In genomic region chr4:74413265-74413664, GRCh38 we compare ENCODE assay signal across 21 cellular contexts. TPM values are rescaled to one million over a fixed set of nuclear protein-coding genes. Genes with fewer than 3 reads are reported as not detected.
DNase-seq lines count a peak whose midpoint lies in the region; ATAC-seq, FAIRE-seq and TF ChIP-seq lines count a peak whose summit lies in the region.
"Had no signal": no experiment of that assay in that cellular context is flagged by ENCODE, and none has a peak within 500 bp of the region (broad histone marks: within the 10 kb centered on the region; RNA-seq: fewer than 3 reads in every experiment).

No MANE protein-coding gene starts in this region.

- no peak for ATAC-seq in HepG2
- no peak for ATAC-seq in right lobe of liver
- ATAC-seq in HG02642 (IDR thresholded peaks at IDR 0.05; ENCODE audit: poor library complexity, unreplicated experiment), result no peak
- no peak for ATAC-seq in HG03457 (IDR thresholded peaks at IDR 0.05; ENCODE audit: unreplicated experiment)
- ATAC-seq: CD8-positive, alpha-beta T cell; K562 had no signal

- TF ChIP-seq CTCF in HepG2 (CRISPR knock-in tag; IDR thresholded peaks at IDR 0.05) (no peak), right lobe of liver (IDR thresholded peaks at IDR 0.05) (no peak), mammary epithelial cell (conservative IDR thresholded peaks at IDR 0.05 in 1 of 2, IDR thresholded peaks at IDR 0.05 in 1 of 2; ENCODE audit: extremely low read depth in 1 of 2, insufficient read depth in 1 of 2, low read depth in 1 of 2, low read length in 2 of 2) (no peak), MM.1S (IDR thresholded peaks at IDR 0.05; ENCODE audit: low read length) (no peak)

- no peak for TF ChIP-seq EP300 in HepG2 (IDR thresholded peaks at IDR 0.05; ENCODE audit: low read depth in 2 of 2, low read length in 2 of 2)
- TF ChIP-seq EP300 in HepG2 (CRISPR knock-in tag; IDR thresholded peaks at IDR 0.05; ENCODE audit: borderline replicate concordance), result no peak

- H2AK5ac ChIP-seq in mesenchymal stem cell (ENCODE audit: low read length, severe bottlenecking), result no peak overlapping the region

- H2AFZ ChIP-seq in HepG2 (ENCODE audit: low read length), result no peak overlapping the region
- H2AFZ ChIP-seq in mammary epithelial cell (ENCODE audit: low read depth, low read length), result no peak overlapping the region
- no peak overlapping the region for H2AFZ ChIP-seq in mesenchymal stem cell (ENCODE audit: low read depth, low read length)
- H2AFZ ChIP-seq in MM.1S (ENCODE audit: low read length), result no peak overlapping the region
- H2AFZ ChIP-seq: GM23248 had no signal

- H3K4me1 ChIP-seq in HepG2 (ENCODE audit: insufficient read depth, low read length) (no peaks in the 10 kb centered on the region), right lobe of liver (no peaks in the 10 kb centered on the region), mammary epithelial cell (ENCODE audit: insufficient read depth, low read length) (peaks cover 83% of the 10 kb centered on the region), mesenchymal stem cell (ENCODE audit: control insufficient read depth, insufficient read depth, low read depth, low read length) (no peaks in the 10 kb centered on the region), MM.1S (ENCODE audit: low read length) (no peaks in the 10 kb centered on the region)
- H3K4me1 ChIP-seq: BLaER1 treated with 17β-estradiol and CSF1 and Interleukin-3, amounts not matched to agents 10 nM and 100 nM; HAP-1 had no signal

- dilution Hi-C loops in mammary epithelial cell (cut with HindIII; ENCODE audit: low sequenced_read_pairs), result no loop called here

- CTCF ChIA-PET in HepG2 (lab: Yijun Ruan, JAX; ENCODE audit: low intra/inter-chr PET ratio, low total read pairs) (no interaction called here), mammary epithelial cell (lab: Charles Lee; ENCODE audit: low non-redundant PET) (no interaction called here)

- no TSS peak for BruUV-seq in HepG2 (replicated peaks; lab: Mats Ljungman, UMichigan)
- BruUV-seq in mammary epithelial cell (replicated peaks; lab: Mats Ljungman, UMichigan), result no TSS peak

- H3K23ac ChIP-seq in mesenchymal stem cell (ENCODE audit: low read length in 2 of 2), result no peak overlapping the region

- DNase-seq in HepG2 (ENCODE audit: low spot score) (no peak), right lobe of liver (no peak), mammary epithelial cell (no peak), mesenchymal stem cell (no peak), MM.1S (no peak)
- DNase-seq: CD8-positive, alpha-beta T cell; DMS 273 treated with DMSO at 0.1 percent for 48 hours; DMS53; GM23248; HFFc6 had no signal

- peak overlapping the region; percentile 4 for H4K91ac ChIP-seq in mesenchymal stem cell (ENCODE audit: low read length)

- in situ Hi-C loops in HepG2 (cut with HindIII; ENCODE audit: extremely low pct_ligation_motif_present, low pct_unique_long_range_greater_than_20kb) (no loop called here), mammary epithelial cell (cut with MboI; ENCODE audit: low sequenced_read_pairs in 2 of 2) (loop anchor here (5.0 kb wide), 1 partner anchor 34 kb away; the partner anchor contains the start of gene AREG (in 2 of the 2))

- H4K8ac ChIP-seq in mesenchymal stem cell (ENCODE audit: low read length), result no peak overlapping the region

- H2BK12ac ChIP-seq in mesenchymal stem cell (ENCODE audit: low read length in 2 of 2), result peak overlapping the region in 1 of 2 experiments; percentile 42

- peak overlapping the region in 1 of 2 experiments; percentile 87 for H3K14ac ChIP-seq in mesenchymal stem cell (ENCODE audit: low read length in 2 of 2)

- no peak for FAIRE-seq in HepG2 (lab: Jason Lieb, UNC)
- FAIRE-seq: G401.6, GM12892, GM18507, K562 had no signal

- intact Hi-C loops in HepG2 (cut with micrococcal nuclease; ENCODE audit: unreplicated experiment) (no loop called here), right lobe of liver (cut with DNase I) (no loop called here), mammary epithelial cell (cut with micrococcal nuclease) (no loop called here)

- no peak overlapping the region for H3K4ac ChIP-seq in mesenchymal stem cell (ENCODE audit: low read depth in 1 of 2, low read length in 2 of 2)

- no peaks in the 10 kb centered on the region for H4K20me1 ChIP-seq in HepG2 (ENCODE audit: insufficient read depth, low read length)
- H4K20me1 ChIP-seq in mammary epithelial cell (ENCODE audit: insufficient read depth, low read length), result no peaks in the 10 kb centered on the region
- no peaks in the 10 kb centered on the region for H4K20me1 ChIP-seq in MM.1S (ENCODE audit: insufficient read depth, low read length)
- H4K20me1 ChIP-seq: BLaER1 treated with 17β-estradiol and CSF1 and Interleukin-3, amounts not matched to agents 10 nM and 100 nM had no signal

- no peak overlapping the region for H3K4me2 ChIP-seq in HepG2 (ENCODE audit: low read depth, low read length)
- peak overlapping the region; percentile 9 for H3K4me2 ChIP-seq in mammary epithelial cell (ENCODE audit: insufficient read depth, low read depth, low read length)
- no peak overlapping the region for H3K4me2 ChIP-seq in mesenchymal stem cell (ENCODE audit: low read length, poor library complexity, severe bottlenecking)
- no peak overlapping the region for H3K4me2 ChIP-seq in MM.1S (ENCODE audit: low read depth, low read length)
- H3K4me2 ChIP-seq: BLaER1 treated with 17β-estradiol and CSF1 and Interleukin-3, amounts not matched to agents 10 nM and 100 nM had no signal

- no peaks in the 10 kb centered on the region for H3K9me3 ChIP-seq in HepG2 (ENCODE audit: low read length)
- H3K9me3 ChIP-seq in right lobe of liver, result no peaks in the 10 kb centered on the region
- peaks cover 4% of the 10 kb centered on the region for H3K9me3 ChIP-seq in mammary epithelial cell (replicated peaks; ENCODE audit: insufficient read depth, low read length)
- H3K9me3 ChIP-seq in mesenchymal stem cell (ENCODE audit: control insufficient read depth, low read length), result no peaks in the 10 kb centered on the region
- no peaks in the 10 kb centered on the region for H3K9me3 ChIP-seq in MM.1S (replicated peaks; ENCODE audit: insufficient read depth, low read length)
- H3K9me3 ChIP-seq: BLaER1 treated with 17β-estradiol and CSF1 and Interleukin-3, amounts not matched to agents 10 nM and 100 nM; HAP-1 had no signal

- H3K9ac ChIP-seq in HepG2 (ENCODE audit: insufficient read depth, low read depth, low read length), result no peak overlapping the region
- H3K9ac ChIP-seq in mammary epithelial cell (ENCODE audit: insufficient read depth, low read length), result no peak overlapping the region
- H3K9ac ChIP-seq in mesenchymal stem cell (ENCODE audit: low read length), result no peak overlapping the region
- H3K9ac ChIP-seq in MM.1S (ENCODE audit: low read length), result no peak overlapping the region
- H3K9ac ChIP-seq: BLaER1 treated with 17β-estradiol and CSF1 and Interleukin-3, amounts not matched to agents 10 nM and 100 nM; GM23248 had no signal

- H2BK5ac ChIP-seq in mesenchymal stem cell (ENCODE audit: low read depth, low read length, poor library complexity, severe bottlenecking), result no peak overlapping the region

- H3K79me2 ChIP-seq in HepG2 (ENCODE audit: insufficient read depth, low read length) (no peaks in the 10 kb centered on the region), mammary epithelial cell (ENCODE audit: insufficient read depth, low read length) (peaks cover 23% of the 10 kb centered on the region), MM.1S (ENCODE audit: low read length) (no peaks in the 10 kb centered on the region)

- POLR2A ChIA-PET in HepG2 (lab: Yijun Ruan, JAX), result no interaction called here

- TF ChIP-seq POLR2A in HepG2 (IDR thresholded peaks at IDR 0.05; ENCODE audit: insufficient read depth in 1 of 2, low read depth in 2 of 2, low read length in 2 of 2), result no peak
- TF ChIP-seq POLR2A in right lobe of liver (IDR thresholded peaks at IDR 0.05), result no peak

- H3F3A ChIP-seq in MM.1S (ENCODE audit: insufficient read depth, low read length), result no peaks in the 10 kb centered on the region

- no peaks in the 10 kb centered on the region for H3K27me3 ChIP-seq in HepG2 (ENCODE audit: control insufficient read depth in 1 of 2, insufficient read depth in 2 of 2, low read length in 2 of 2)
- no peaks in the 10 kb centered on the region for H3K27me3 ChIP-seq in right lobe of liver
- no peaks in the 10 kb centered on the region for H3K27me3 ChIP-seq in mammary epithelial cell (ENCODE audit: insufficient read depth, low read length)
- no peaks in the 10 kb centered on the region for H3K27me3 ChIP-seq in mesenchymal stem cell (ENCODE audit: control insufficient read depth in 1 of 2, insufficient read depth in 1 of 2, low read length in 2 of 2)
- no peaks in the 10 kb centered on the region for H3K27me3 ChIP-seq in MM.1S (replicated peaks; ENCODE audit: insufficient read depth, low read length)
- H3K27me3 ChIP-seq: BLaER1 treated with 17β-estradiol and CSF1 and Interleukin-3, amounts not matched to agents 10 nM and 100 nM had no signal

- H3K36me3 ChIP-seq in HepG2 (replicated peaks in 1 of 2; ENCODE audit: control insufficient read depth in 1 of 2, insufficient read depth in 2 of 2, low read length in 2 of 2) (no peaks in the 10 kb centered on the region), right lobe of liver (no peaks in the 10 kb centered on the region), mammary epithelial cell (ENCODE audit: insufficient read depth, low read length) (no peaks in the 10 kb centered on the region), mesenchymal stem cell (ENCODE audit: control insufficient read depth in 1 of 2, insufficient read depth in 2 of 2, low read depth in 1 of 2, low read length in 2 of 2) (no peaks in the 10 kb centered on the region), MM.1S (replicated peaks; ENCODE audit: insufficient read depth, low read length) (no peaks in the 10 kb centered on the region)
- H3K36me3 ChIP-seq: BLaER1 treated with 17β-estradiol and CSF1 and Interleukin-3, amounts not matched to agents 10 nM and 100 nM; HAP-1 had no signal

- H3K18ac ChIP-seq in mesenchymal stem cell (ENCODE audit: low read depth in 1 of 2, low read length in 2 of 2), result peak overlapping the region; percentile 5 to 64

- H2BK120ac ChIP-seq in mesenchymal stem cell (ENCODE audit: low read depth, low read length), result no peak overlapping the region

- H3K4me3 ChIP-seq in HepG2 (replicated peaks in 1 of 3; ENCODE audit: insufficient read depth in 1 of 3, low read depth in 2 of 3, low read length in 3 of 3), result no peak overlapping the region
- no peak overlapping the region for H3K4me3 ChIP-seq in right lobe of liver
- no peak overlapping the region for H3K4me3 ChIP-seq in mammary epithelial cell (replicated peaks in 1 of 3; ENCODE audit: insufficient read depth in 1 of 3, low read depth in 2 of 3, low read length in 3 of 3)
- no peak overlapping the region for H3K4me3 ChIP-seq in mesenchymal stem cell (ENCODE audit: insufficient read depth in 1 of 2, low read depth in 1 of 2, low read length in 2 of 2)
- H3K4me3 ChIP-seq in MM.1S (ENCODE audit: low read length), result no peak overlapping the region
- H3K4me3 ChIP-seq: BLaER1 treated with 17β-estradiol and CSF1 and Interleukin-3, amounts not matched to agents 10 nM and 100 nM; GM23248; HAP-1; K562 had no signal

- TF ChIP-seq RAD21 in HepG2 (CRISPR knock-in tag; IDR thresholded peaks at IDR 0.05), result no peak

- no peak overlapping the region for H2BK15ac ChIP-seq in mesenchymal stem cell (ENCODE audit: low read depth, poor library complexity, severe bottlenecking)

- H3K27ac ChIP-seq in HepG2 (ENCODE audit: extremely low read length, insufficient read depth, low read length) (no peak overlapping the region), right lobe of liver (no peak overlapping the region), mammary epithelial cell (ENCODE audit: insufficient read depth, low read depth, low read length) (peak overlapping the region; percentile 71), mesenchymal stem cell (ENCODE audit: low read length, poor library complexity, severe bottlenecking) (no peak overlapping the region), MM.1S (ENCODE audit: low read length) (no peak overlapping the region)
- H3K27ac ChIP-seq: BLaER1 treated with 17β-estradiol and CSF1 and Interleukin-3, amounts not matched to agents 10 nM and 100 nM; GM23248 had no signal

- H3K79me1 ChIP-seq in mesenchymal stem cell (replicated peaks; ENCODE audit: low read length, poor library complexity, severe bottlenecking), result no peaks in the 10 kb centered on the region

- peaks cover 4% of the 10 kb centered on the region; the same call in 1 of the 2 replicates for H3K9me2 ChIP-seq in MM.1S (replicated peaks; ENCODE audit: insufficient read depth, low read length)

RNA-seq across cellular contexts. Expression of gene AREG, which starts 31.7 kb away (rescaled TPM):
- total RNA-seq in HepG2 (2016; rRNA removed; fragmentation: Illumina TruSeq; extraction: Trizol) (2.3 and 6.2 TPM in 2 replicates), right lobe of liver (1 to 10 TPM in 1 of 6 experiments, under 1 TPM in 2, not detected in 3; 0.24 to 2.7 (median 0.39) TPM), mammary epithelial cell (1,000 to 10,000 TPM in 1 of 2 donors, 100 to 1,000 TPM in 1; 540 to 2,145 TPM)
- total RNA-seq in HepG2 (2016; cell fraction: cytosol; rRNA removed; fragmentation: Illumina TruSeq; extraction: Trizol; ENCODE audit: low read depth), result 1.6 TPM in 2 replicates
- total RNA-seq in HepG2 (2016; cell fraction: insoluble cytoplasmic fraction; rRNA removed; fragmentation: Illumina TruSeq; extraction: Trizol), result 1.4 and 6.4 TPM in 2 replicates
- 2.2 and 2.6 TPM in 2 replicates for total RNA-seq in HepG2 (2016; cell fraction: membrane; rRNA removed; fragmentation: Illumina TruSeq; extraction: Trizol)
- total RNA-seq in HepG2 (2016; cell fraction: nucleus; rRNA removed; fragmentation: Illumina TruSeq; extraction: Trizol), result 6.8 and 9.3 TPM in 2 replicates
- polyA plus RNA-seq in HepG2 (2011; rRNA removed) (7.1 and 8.1 TPM in 2 replicates), mammary epithelial cell (1,137 TPM)
- 5.9 and 9.1 TPM in 2 replicates for polyA plus RNA-seq in HepG2 (2011; cell fraction: cytosol; rRNA removed)
- 3.2 and 6.0 TPM in 2 replicates for polyA plus RNA-seq in HepG2 (2011; cell fraction: nucleus; rRNA removed)
- 1.7 and 7.3 TPM in 2 replicates for polyA plus RNA-seq in HepG2 (2012)
- 1.1 and 1.6 TPM in 2 replicates for polyA plus RNA-seq in HepG2 (2016; cell fraction: cytosol; fragmentation: Illumina TruSeq; extraction: Trizol; ENCODE audit: low read depth)
- 2.9 and 3.1 TPM in 2 replicates for polyA plus RNA-seq in HepG2 (2016; cell fraction: insoluble cytoplasmic fraction; fragmentation: Illumina TruSeq; extraction: Trizol; ENCODE audit: low read depth)
- polyA plus RNA-seq in HepG2 (2016; cell fraction: membrane; fragmentation: Illumina TruSeq; extraction: Trizol; ENCODE audit: low read depth), result 1.4 and 1.6 TPM in 2 replicates
- 11.7 and 16.2 TPM in 2 replicates for polyA plus RNA-seq in HepG2 (2016; cell fraction: nucleus; fragmentation: Illumina TruSeq; extraction: Trizol; ENCODE audit: insufficient read depth, low read depth)
- 0.98 and 1.5 TPM in 2 replicates for polyA minus RNA-seq in HepG2 (2011; rRNA and poly(A)+ RNA removed; ENCODE audit: low replicate concordance)
- 2.3 and 4.8 TPM in 2 replicates for polyA minus RNA-seq in HepG2 (2011; cell fraction: cytosol; rRNA and poly(A)+ RNA removed)
- 3.7 and 7.1 TPM in 2 replicates for polyA minus RNA-seq in HepG2 (2011; cell fraction: nucleus; rRNA and poly(A)+ RNA removed)
- polyA minus RNA-seq in mammary epithelial cell, result 894 TPM
- 9.6 TPM for polyA plus RNA-seq in mesenchymal stem cell (2013, experiment 1 of 2)
- polyA plus RNA-seq in mesenchymal stem cell (2013, experiment 2 of 2), result 10.5 TPM
- total RNA-seq: A172 had no signal

RNA-seq across cellular contexts. Expression of gene EREG, which starts 48.3 kb away (rescaled TPM):
- total RNA-seq in HepG2 (2016; rRNA removed; fragmentation: Illumina TruSeq; extraction: Trizol), result 0.13 TPM in 1 of 2 replicates, not detected in the other
- total RNA-seq in HepG2 (2016; cell fraction: cytosol; rRNA removed; fragmentation: Illumina TruSeq; extraction: Trizol; ENCODE audit: low read depth), result not detected in 2 replicates
- 0.04 and 0.10 TPM in 2 replicates for total RNA-seq in HepG2 (2016; cell fraction: insoluble cytoplasmic fraction; rRNA removed; fragmentation: Illumina TruSeq; extraction: Trizol)
- total RNA-seq in HepG2 (2016; cell fraction: membrane; rRNA removed; fragmentation: Illumina TruSeq; extraction: Trizol), result 0.03 and 0.07 TPM in 2 replicates
- 0.09 and 0.22 TPM in 2 replicates for total RNA-seq in HepG2 (2016; cell fraction: nucleus; rRNA removed; fragmentation: Illumina TruSeq; extraction: Trizol)
- 0.11 and 0.24 TPM in 2 replicates for polyA plus RNA-seq in HepG2 (2011; rRNA removed)
- 0.06 and 0.07 TPM in 2 replicates for polyA plus RNA-seq in HepG2 (2011; cell fraction: cytosol; rRNA removed)
- polyA plus RNA-seq in HepG2 (2011; cell fraction: nucleus; rRNA removed), result 0.08 and 0.09 TPM in 2 replicates
- 0.04 and 0.16 TPM in 2 replicates for polyA plus RNA-seq in HepG2 (2012)
- not detected in 2 replicates for polyA plus RNA-seq in HepG2 (2016; cell fraction: cytosol; fragmentation: Illumina TruSeq; extraction: Trizol; ENCODE audit: low read depth)
- polyA plus RNA-seq in HepG2 (2016; cell fraction: insoluble cytoplasmic fraction; fragmentation: Illumina TruSeq; extraction: Trizol; ENCODE audit: low read depth), result 0.04 and 0.09 TPM in 2 replicates
- not detected in 2 replicates for polyA plus RNA-seq in HepG2 (2016; cell fraction: membrane; fragmentation: Illumina TruSeq; extraction: Trizol; ENCODE audit: low read depth)
- polyA plus RNA-seq in HepG2 (2016; cell fraction: nucleus; fragmentation: Illumina TruSeq; extraction: Trizol; ENCODE audit: insufficient read depth, low read depth), result 0.44 and 0.65 TPM in 2 replicates
- polyA minus RNA-seq in HepG2 (2011; rRNA and poly(A)+ RNA removed; ENCODE audit: low replicate concordance), result 0.04 and 0.05 TPM in 2 replicates
- polyA minus RNA-seq in HepG2 (2011; cell fraction: cytosol; rRNA and poly(A)+ RNA removed), result 0.09 and 0.10 TPM in 2 replicates
- 0.13 and 0.25 TPM in 2 replicates for polyA minus RNA-seq in HepG2 (2011; cell fraction: nucleus; rRNA and poly(A)+ RNA removed)
- total RNA-seq in right lobe of liver, result under 1 TPM in 2 of 6 experiments, not detected in 4; 0.11 to 0.50 TPM
- 10 to 100 TPM in 1 of 2 donors, 1 to 10 TPM in 1; 9.5 to 44.0 TPM for total RNA-seq in mammary epithelial cell
- polyA plus RNA-seq in mammary epithelial cell, result 13.2 TPM
- polyA minus RNA-seq in mammary epithelial cell, result 22.7 TPM
- polyA plus RNA-seq in mesenchymal stem cell (2013, experiment 1 of 2), result 3.8 TPM
- polyA plus RNA-seq in mesenchymal stem cell (2013, experiment 2 of 2), result 4.0 TPM
- total RNA-seq: A172, B cell, H4 had no signal

Comparison
In these comparisons a context has a peak if more than half of its experiments do, and no peak if none do; other contexts are left out.
1. RNA of gene AREG, which starts 31.7 kb away (total RNA-seq): 540 to 2,145 TPM in mammary epithelial cell; 1.4 to 9.3 TPM in HepG2 and 0.24 to 2.7 TPM in right lobe of liver; every median in the first group is over 10 times any median in the second.
2. RNA of gene EREG, which starts 48.3 kb away (total RNA-seq): 9.5 to 44.0 TPM in mammary epithelial cell; 0.03 to 0.22 TPM in HepG2 and 0.11 to 0.50 TPM in right lobe of liver; every median in the first group is over 4 times any median in the second.